20 cellular contexts compared by ENCODE assay signal in the genomic region with DNA sequence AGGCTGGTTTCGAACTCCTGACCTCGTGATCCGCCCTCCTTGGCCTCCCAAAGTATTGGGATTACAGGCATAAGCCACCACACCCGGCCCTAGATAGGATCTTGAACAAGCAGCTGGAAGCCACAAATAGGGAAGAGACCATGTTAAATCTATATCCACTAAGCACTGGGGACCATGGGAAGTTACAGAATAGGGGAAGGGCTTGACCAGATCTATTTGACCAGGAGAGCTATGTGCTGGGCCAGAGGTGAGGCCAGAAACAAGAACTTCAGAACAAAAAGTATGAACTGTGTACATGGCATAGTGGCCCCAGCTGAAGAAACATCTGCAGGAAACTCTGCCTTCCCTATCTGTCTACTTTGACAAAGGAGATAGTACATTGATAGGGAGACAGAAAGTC. TPM values are rescaled to one million over a fixed set of nuclear protein-coding genes. Genes with fewer than 3 reads are reported as not detected.
A peak's percentile ranks its signal among the peaks of the same experiment; 100 is the strongest.
DNase-seq lines count a peak whose midpoint lies in the region; ATAC-seq and TF ChIP-seq lines count a peak whose summit lies in the region.
"Had no signal": no experiment of that assay in that cellular context is flagged by ENCODE, and none has a peak within 500 bp of the region (broad histone marks: within the 10 kb centered on the region; RNA-seq: fewer than 3 reads in every experiment).

No MANE protein-coding gene starts in this region.

- intact Hi-C loops in lower lobe of right lung (cut with DNase I) (no loop called here), upper lobe of right lung (cut with DNase I) (no loop called here)

- H3K27me3 ChIP-seq in lower lobe of right lung (ENCODE audit: low read depth) (no peaks in the 10 kb centered on the region), upper lobe of right lung (no peaks in the 10 kb centered on the region)
- H3K27me3 ChIP-seq: BLaER1 had no signal

- H3K9me3 ChIP-seq in lower lobe of right lung (no peaks in the 10 kb centered on the region), upper lobe of right lung (no peaks in the 10 kb centered on the region)
- H3K9me3 ChIP-seq: BLaER1, HAP-1 had no signal

- H3K4me3 ChIP-seq in lower lobe of right lung (no peak overlapping the region), upper lobe of right lung (no peak overlapping the region)
- H3K4me3 ChIP-seq: BLaER1, GM12878, GM23248, HAP-1 had no signal

- TF ChIP-seq CTCF in lower lobe of right lung (IDR thresholded peaks at IDR 0.05) (no peak), upper lobe of right lung (IDR thresholded peaks at IDR 0.05) (no peak)

- DNase-seq in SKM-1 treated with dmso at 0.1 percent for 144 hours (lab: John Stamatoyannopoulos, UW; ENCODE audit: unreplicated experiment) (peak; percentile 44), SKM-1 (lab: John Stamatoyannopoulos, UW; ENCODE audit: unreplicated experiment) (no peak), OCI-M1 (lab: John Stamatoyannopoulos, UW) (peak; percentile 25), lower lobe of right lung (no peak), upper lobe of right lung (no peak), kidney glomerular epithelial cell (lab: John Stamatoyannopoulos, UW) (no peak), activated T-cell treated with anti-CD3 and anti-CD28 coated beads for 4 hours (no peak), NCI-H146 (lab: John Stamatoyannopoulos, UW) (no peak)
- DNase-seq: 8988T; CD4-positive, CD25-positive, alpha-beta regulatory T cell; CD8-positive, alpha-beta memory T cell; COR-L47; DMS 273 treated with DMSO at 0.1 percent for 48 hours; DMS53; DND-41; EL; GM23248 had no signal

- H3K4me1 ChIP-seq in lower lobe of right lung (peaks cover 7% of the 10 kb centered on the region), upper lobe of right lung (no peaks in the 10 kb centered on the region)
- H3K4me1 ChIP-seq: BLaER1 had no signal

- H3K36me3 ChIP-seq in lower lobe of right lung: no peaks in the 10 kb centered on the region
- no peaks in the 10 kb centered on the region for H3K36me3 ChIP-seq in upper lobe of right lung
- H3K36me3 ChIP-seq: BLaER1, HAP-1 had no signal

- peak; percentile 44 to 68 for ATAC-seq in lower lobe of right lung
- ATAC-seq in upper lobe of right lung: peak; percentile 73
- ATAC-seq: GM12878 had no signal

- no peak overlapping the region for H3K27ac ChIP-seq in lower lobe of right lung
- no peak overlapping the region for H3K27ac ChIP-seq in upper lobe of right lung
- H3K27ac ChIP-seq: BLaER1, GM23248 had no signal

RNA-seq across cellular contexts. Expression of a gene that starts 10.8 kb away (rescaled TPM):
- total RNA-seq in lower lobe of right lung (107 TPM), upper lobe of right lung (143 TPM)

Comparison
In these comparisons a context has a peak if more than half of its experiments do, and no peak if none do; other contexts are left out.
1. DNase-seq: peak in SKM-1 treated with dmso at 0.1 percent for 144 hours (single experiment) and OCI-M1 (single experiment); none in SKM-1 (single experiment), lower lobe of right lung (single experiment), upper lobe of right lung (single experiment), kidney glomerular epithelial cell (single experiment), activated T-cell treated with anti-CD3 and anti-CD28 coated beads for 4 hours (single experiment) and NCI-H146 (single experiment).